19 cellular contexts compared by ENCODE assay signal in the genomic region with DNA sequence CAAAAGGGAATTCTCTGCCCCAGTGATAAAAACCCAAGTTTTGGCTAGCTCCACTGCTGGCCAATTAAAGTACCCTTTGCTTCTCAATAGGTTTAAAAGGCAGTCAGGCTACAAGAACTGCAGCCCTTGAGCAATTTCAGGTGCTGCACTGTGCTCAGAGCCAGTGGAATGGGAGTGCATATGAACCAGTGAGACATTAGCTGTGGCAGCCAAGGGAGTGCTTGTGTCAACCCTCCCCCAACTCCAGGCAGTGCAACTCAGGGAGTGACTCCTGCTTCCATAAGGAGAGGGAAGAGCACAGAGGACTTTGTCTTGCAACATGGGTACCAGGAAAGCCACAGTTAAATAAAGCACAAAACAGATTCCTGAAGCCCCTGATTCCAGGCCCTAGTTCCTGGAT.
DNase-seq lines count a peak whose midpoint lies in the region; TF ChIP-seq lines count a peak whose summit lies in the region.
"Had no signal": no experiment of that assay in that cellular context is flagged by ENCODE, and none has a peak within 500 bp of the region (broad histone marks: within the 10 kb centered on the region; RNA-seq: fewer than 3 reads in every experiment).

No MANE protein-coding gene starts in this region.

- no peak overlapping the region for H3K4me2 ChIP-seq in neuronal stem cell (ENCODE audit: insufficient read depth, low read length, poor library complexity, severe bottlenecking)
- H3K4me2 ChIP-seq: neural progenitor cell had no signal

- no peaks in the 10 kb centered on the region for H3K4me1 ChIP-seq in neuronal stem cell (ENCODE audit: control insufficient read depth in 2 of 2, insufficient read depth in 1 of 2, low read depth in 1 of 2, low read length in 2 of 2)
- no peaks in the 10 kb centered on the region for H3K4me1 ChIP-seq in CD4-positive, alpha-beta memory T cell (ENCODE audit: insufficient read depth, low read length)
- H3K4me1 ChIP-seq: HAP-1, neural progenitor cell, parathyroid adenoma, right atrium auricular region, upper lobe of left lung had no signal

- no peak overlapping the region for H2BK12ac ChIP-seq in neuronal stem cell (ENCODE audit: low read length)

- peaks cover 0 to 3% (median 0%) of the 10 kb centered on the region in 8 donors for H3K9me3 Mint-ChIP-seq in CD4-positive, alpha-beta memory T cell
- H3K9me3 Mint-ChIP-seq: memory B cell had no signal

- POLR2A ChIA-PET in CD4-positive, alpha-beta memory T cell (lab: Charles Lee; ENCODE audit: partially characterized antibody) = no interaction called here

- H3K9me3 ChIP-seq in neuronal stem cell (replicated peaks in 1 of 2; ENCODE audit: control insufficient read depth in 2 of 2, insufficient read depth in 1 of 2, low read depth in 1 of 2, low read length in 2 of 2) = peaks cover 0 to 8% of the 10 kb centered on the region in 2 donors
- H3K9me3 ChIP-seq in CD4-positive, alpha-beta memory T cell (ENCODE audit: control insufficient read depth in 1 of 2, low read length in 2 of 2) = no peaks in the 10 kb centered on the region
- H3K9me3 ChIP-seq: HAP-1, right atrium auricular region, upper lobe of left lung had no signal

- peaks cover 4 to 14% of the 10 kb centered on the region in 2 donors for H3K27me3 Mint-ChIP-seq in CD4-positive, alpha-beta memory T cell

- no peaks in the 10 kb centered on the region for H3K4me1 Mint-ChIP-seq in CD4-positive, alpha-beta memory T cell
- H3K4me1 Mint-ChIP-seq: memory B cell, neural progenitor cell had no signal

- TF ChIP-seq CTCF in epithelial cell of esophagus (IDR thresholded peaks at IDR 0.05; ENCODE audit: insufficient read depth, low read depth, low read length, missing control alignments) = no peak

- peak overlapping the region; percentile 19 for H2AFZ ChIP-seq in neuronal stem cell (ENCODE audit: low read length)
- H2AFZ ChIP-seq: neural progenitor cell, parathyroid adenoma had no signal

- H3K4me3 Mint-ChIP-seq in CD4-positive, alpha-beta memory T cell = no peak overlapping the region
- H3K4me3 Mint-ChIP-seq: activated CD8-positive, alpha-beta memory T cell treated with anti-CD3 and anti-CD28 coated beads, Interleukin-2, amount 10 ng/mL, durations not matched to agents 7 days and 5 days; activated T-cell treated with anti-CD3 and anti-CD28 coated beads, Interleukin-2, amount 50 U/mL, for 4 hours; memory B cell; neural progenitor cell; stimulated activated naive B cell treated with anti-CD40 and anti-IgM and Interleukin-4, amounts not matched to agents 10 μg/mL and 1 μg/mL and 100 μg/mL, for 72 hours had no signal

- no peak overlapping the region for H2BK15ac ChIP-seq in neuronal stem cell (ENCODE audit: low read length)

- no peak overlapping the region for H4K8ac ChIP-seq in neuronal stem cell (ENCODE audit: low read depth, low read length)

- no peak overlapping the region for H2AK5ac ChIP-seq in neuronal stem cell (ENCODE audit: low read depth, low read length)

- H3K36me3 ChIP-seq in neuronal stem cell (replicated peaks in 1 of 2; ENCODE audit: control insufficient read depth in 2 of 2, insufficient read depth in 2 of 2, low read length in 2 of 2) = no peaks in the 10 kb centered on the region
- H3K36me3 ChIP-seq in CD4-positive, alpha-beta memory T cell (ENCODE audit: insufficient read depth, low read length) = no peaks in the 10 kb centered on the region
- H3K36me3 ChIP-seq: HAP-1, neural progenitor cell, right atrium auricular region, upper lobe of left lung had no signal

- intact Hi-C loops in CD4-positive, alpha-beta memory T cell (cut with micrococcal nuclease) = no loop called here

- H2BK120ac ChIP-seq in neuronal stem cell (ENCODE audit: low read depth, low read length) = no peak overlapping the region

- no peak overlapping the region for H2BK5ac ChIP-seq in neuronal stem cell (ENCODE audit: low read length)

- H3K23ac ChIP-seq in neuronal stem cell (ENCODE audit: low read depth, low read length, poor library complexity) = no peak overlapping the region

- H3K4me3 ChIP-seq in epithelial cell of esophagus (ENCODE audit: low read length) (no peak overlapping the region), neuronal stem cell (ENCODE audit: low read length in 2 of 2) (peak overlapping the region in 1 of 2 donors; percentile 11)
- no peak overlapping the region for H3K4me3 ChIP-seq in CD4-positive, alpha-beta memory T cell (ENCODE audit: low read length in 2 of 2)
- H3K4me3 ChIP-seq: HAP-1, neural progenitor cell, right atrium auricular region, upper lobe of left lung had no signal

- no peak overlapping the region for H3K14ac ChIP-seq in neuronal stem cell (ENCODE audit: low read length)

- H3K18ac ChIP-seq in neuronal stem cell (ENCODE audit: low read length) = no peak overlapping the region

- CTCF ChIA-PET in CD4-positive, alpha-beta memory T cell (lab: Charles Lee; ENCODE audit: partially characterized antibody) = no interaction called here

- no peak overlapping the region for H3K4ac ChIP-seq in neuronal stem cell (ENCODE audit: low read length)

- H3K27me3 ChIP-seq in neuronal stem cell (ENCODE audit: control insufficient read depth in 3 of 3, insufficient read depth in 3 of 3, low read depth in 1 of 3, low read length in 3 of 3) = no peaks in the 10 kb centered on the region
- H3K27me3 ChIP-seq in CD4-positive, alpha-beta memory T cell (ENCODE audit: insufficient read depth, low read length) = peaks cover 3% of the 10 kb centered on the region
- H3K27me3 ChIP-seq: neural progenitor cell, right atrium auricular region, upper lobe of left lung had no signal

- DNase-seq in NCI-H2029 treated with DMSO at 0.1 percent for 48 hours (lab: John Stamatoyannopoulos, UW) (peak; percentile 38), NCI-H2029 (lab: John Stamatoyannopoulos, UW) (no peak), M059J (ENCODE audit: low read depth) (peak; percentile 7), epithelial cell of esophagus (ENCODE audit: low read depth) (peak; percentile 48), neuronal stem cell (ENCODE audit: low spot score) (no peak), cerebellum (ENCODE audit: low spot score) (no peak)
- no peak for DNase-seq in activated naive CD4-positive, alpha-beta T cell (lab: John Stamatoyannopoulos, UW)
- DNase-seq in CD4-positive, alpha-beta memory T cell = no peak
- DNase-seq: 8988T had no signal

- H3K27ac ChIP-seq in neuronal stem cell (replicated peaks; ENCODE audit: low read length) = no peak overlapping the region
- H3K27ac ChIP-seq in CD4-positive, alpha-beta memory T cell (ENCODE audit: low read depth, low read length) = no peak overlapping the region
- H3K27ac ChIP-seq: neural progenitor cell, parathyroid adenoma, right atrium auricular region, RWPE1, upper lobe of left lung had no signal

- no peak overlapping the region for H3K27ac Mint-ChIP-seq in CD4-positive, alpha-beta memory T cell
- H3K27ac Mint-ChIP-seq: memory B cell; neural progenitor cell; stimulated activated naive B cell treated with anti-CD40 and anti-IgM and Interleukin-4, amounts not matched to agents 10 μg/mL and 1 μg/mL and 100 μg/mL, for 72 hours had no signal

- H4K91ac ChIP-seq in neuronal stem cell (ENCODE audit: low read depth, low read length, poor library complexity) = no peak overlapping the region

- no peaks in the 10 kb centered on the region for H3K36me3 Mint-ChIP-seq in CD4-positive, alpha-beta memory T cell
- H3K36me3 Mint-ChIP-seq: memory B cell; neural progenitor cell; stimulated activated naive B cell treated with anti-CD40 and anti-IgM and Interleukin-4, amounts not matched to agents 10 μg/mL and 1 μg/mL and 100 μg/mL, for 72 hours had no signal

- H3K79me1 ChIP-seq in neuronal stem cell (ENCODE audit: low read depth, low read length) = no peaks in the 10 kb centered on the region

- no peak overlapping the region for H3K9ac ChIP-seq in neuronal stem cell (ENCODE audit: low read depth, low read length, poor library complexity)
- H3K9ac ChIP-seq: neural progenitor cell, parathyroid adenoma had no signal

Comparison
In these comparisons a context has a peak if more than half of its experiments do, and no peak if none do; other contexts are left out.
1. DNase-seq: peak in NCI-H2029 treated with DMSO at 0.1 percent for 48 hours (single experiment), M059J (single experiment) and epithelial cell of esophagus (single experiment); none in NCI-H2029 (single experiment), neuronal stem cell (single experiment), cerebellum (single experiment), activated naive CD4-positive, alpha-beta T cell (0 of 4) and CD4-positive, alpha-beta memory T cell (0 of 5).